ENCODE assay signal across 1 cellular context in the genomic region with DNA sequence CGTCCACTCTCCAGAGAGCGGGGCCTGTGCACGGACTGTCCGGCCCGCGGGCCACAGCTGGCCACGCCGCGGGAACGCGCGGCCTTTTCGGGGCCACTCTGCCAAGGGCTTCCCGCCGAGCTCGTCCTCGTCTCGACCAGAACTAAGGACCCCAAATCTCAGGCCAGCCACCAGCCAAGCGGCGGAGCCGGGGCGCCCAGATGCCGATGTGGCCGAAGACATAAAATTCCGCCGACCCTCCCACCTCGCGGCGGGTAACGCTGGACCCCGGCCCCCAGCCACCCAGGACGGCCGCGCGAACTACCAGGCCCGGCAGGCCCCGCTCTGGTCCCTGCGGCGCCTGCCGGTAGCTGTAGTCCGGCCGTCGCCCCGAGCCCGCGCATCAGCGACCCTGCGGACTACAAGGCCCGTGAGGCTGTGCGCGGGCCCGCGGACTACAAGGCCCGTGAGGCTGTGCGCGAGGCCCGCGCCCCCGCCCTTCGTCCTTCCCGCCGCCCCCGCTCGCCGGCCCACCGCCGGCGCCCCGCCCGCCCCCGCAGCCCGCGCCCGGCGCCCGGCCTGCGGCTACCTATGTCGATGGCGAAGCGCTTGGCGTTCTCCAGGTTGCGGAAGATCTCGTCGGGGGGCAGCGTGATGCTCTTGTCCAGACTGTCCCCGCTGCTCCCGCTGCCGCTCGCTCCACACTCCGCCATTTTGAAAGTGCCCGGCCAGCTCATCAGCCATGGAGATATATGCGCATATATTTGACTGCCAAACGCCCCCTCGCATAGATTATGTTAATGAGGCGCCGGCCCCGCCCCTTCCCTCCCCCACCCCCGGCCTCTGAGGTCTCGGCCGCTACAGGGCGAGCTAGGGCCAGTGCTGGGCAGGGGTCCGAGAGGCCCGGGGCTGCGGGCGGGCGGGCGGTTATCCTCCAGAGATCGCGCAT.
A peak's percentile ranks its signal among the peaks of the same experiment; 100 is the strongest.
TF ChIP-seq lines count a peak whose summit lies in the region.

A gene (minus strand): TSS at position 701 of the 928 bp plus-strand sequence. CDS start 9 bp downstream, at position 692.

TF ChIP-seq in K562, 482 proteins besides CTCF, POLR2A, EP300 and RAD21 (continued from another document and continues in another):
- TF ChIP-seq, protein P1, sequence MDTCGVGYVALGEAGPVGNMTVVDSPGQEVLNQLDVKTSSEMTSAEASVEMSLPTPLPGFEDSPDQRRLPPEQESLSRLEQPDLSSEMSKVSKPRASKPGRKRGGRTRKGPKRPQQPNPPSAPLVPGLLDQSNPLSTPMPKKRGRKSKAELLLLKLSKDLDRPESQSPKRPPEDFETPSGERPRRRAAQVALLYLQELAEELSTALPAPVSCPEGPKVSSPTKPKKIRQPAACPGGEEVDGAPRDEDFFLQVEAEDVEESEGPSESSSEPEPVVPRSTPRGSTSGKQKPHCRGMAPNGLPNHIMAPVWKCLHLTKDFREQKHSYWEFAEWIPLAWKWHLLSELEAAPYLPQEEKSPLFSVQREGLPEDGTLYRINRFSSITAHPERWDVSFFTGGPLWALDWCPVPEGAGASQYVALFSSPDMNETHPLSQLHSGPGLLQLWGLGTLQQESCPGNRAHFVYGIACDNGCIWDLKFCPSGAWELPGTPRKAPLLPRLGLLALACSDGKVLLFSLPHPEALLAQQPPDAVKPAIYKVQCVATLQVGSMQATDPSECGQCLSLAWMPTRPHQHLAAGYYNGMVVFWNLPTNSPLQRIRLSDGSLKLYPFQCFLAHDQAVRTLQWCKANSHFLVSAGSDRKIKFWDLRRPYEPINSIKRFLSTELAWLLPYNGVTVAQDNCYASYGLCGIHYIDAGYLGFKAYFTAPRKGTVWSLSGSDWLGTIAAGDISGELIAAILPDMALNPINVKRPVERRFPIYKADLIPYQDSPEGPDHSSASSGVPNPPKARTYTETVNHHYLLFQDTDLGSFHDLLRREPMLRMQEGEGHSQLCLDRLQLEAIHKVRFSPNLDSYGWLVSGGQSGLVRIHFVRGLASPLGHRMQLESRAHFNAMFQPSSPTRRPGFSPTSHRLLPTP (IDR thresholded peaks at IDR 0.05; ENCODE audit: borderline replicate concordance, extremely low read depth, insufficient read length): no peak
- TF ChIP-seq ZNF584 (CRISPR knock-in tag; IDR thresholded peaks at IDR 0.05; ENCODE audit: low read depth) (peak; percentile 98), HNRNPL (IDR thresholded peaks at IDR 0.05; ENCODE audit: low read depth, low read length) (0 out of 2 replicates have a peak, but pooled peaks have one; percentile 22), ZBTB1 (CRISPR knock-in tag; IDR thresholded peaks at IDR 0.05; ENCODE audit: borderline replicate concordance, low read depth) (no peak; the same call in 1 of the 2 replicates), ZNF717 (CRISPR knock-in tag; IDR thresholded peaks at IDR 0.05) (no peak), ZNF143 (CRISPR knock-in tag; IDR thresholded peaks at IDR 0.05) (peak; percentile 91), BACH1 (tag; IDR thresholded peaks at IDR 0.05) (peak; percentile 82; the same call in 1 of the 2 replicates), SIN3A (IDR thresholded peaks at IDR 0.05; ENCODE audit: borderline replicate concordance in 2 of 2, control insufficient read depth in 1 of 2, low read depth in 2 of 2, low read length in 2 of 2) (peak in 1 of 2 experiments; percentile 1; a peak in 2 of 4 replicates), ZNF239 (CRISPR knock-in tag; IDR thresholded peaks at IDR 0.05) (peak; percentile 82), ZNF444 (CRISPR knock-in tag; IDR thresholded peaks at IDR 0.05) (no peak), GATA2 (CRISPR knock-in tag; IDR thresholded peaks at IDR 0.05) (no peak), PHB (CRISPR knock-in tag; IDR thresholded peaks at IDR 0.05) (no peak), MIER1 (IDR thresholded peaks at IDR 0.05; ENCODE audit: low read depth) (no peak), PTBP1 (IDR thresholded peaks at IDR 0.05; ENCODE audit: low read depth, low read length) (no peak), CBFB (CRISPR knock-in tag; IDR thresholded peaks at IDR 0.05) (no peak), ZNF224 (CRISPR knock-in tag; IDR thresholded peaks at IDR 0.05) (no peak), NFE2 (IDR thresholded peaks at IDR 0.05; ENCODE audit: low read depth) (no peak), ZNF764 (CRISPR knock-in tag; IDR thresholded peaks at IDR 0.05; ENCODE audit: low read depth) (no peak), CEBPG (CRISPR knock-in tag; IDR thresholded peaks at IDR 0.05) (no peak), CEBPG (tag; conservative IDR thresholded peaks at IDR 0.05 in 1 of 2, IDR thresholded peaks at IDR 0.05 in 1 of 2) (no peak), L3MBTL2 (IDR thresholded peaks at IDR 0.05) (peak; percentile 84), ZC3H8 (IDR thresholded peaks at IDR 0.05) (no peak)
- TF ChIP-seq, protein P2, sequence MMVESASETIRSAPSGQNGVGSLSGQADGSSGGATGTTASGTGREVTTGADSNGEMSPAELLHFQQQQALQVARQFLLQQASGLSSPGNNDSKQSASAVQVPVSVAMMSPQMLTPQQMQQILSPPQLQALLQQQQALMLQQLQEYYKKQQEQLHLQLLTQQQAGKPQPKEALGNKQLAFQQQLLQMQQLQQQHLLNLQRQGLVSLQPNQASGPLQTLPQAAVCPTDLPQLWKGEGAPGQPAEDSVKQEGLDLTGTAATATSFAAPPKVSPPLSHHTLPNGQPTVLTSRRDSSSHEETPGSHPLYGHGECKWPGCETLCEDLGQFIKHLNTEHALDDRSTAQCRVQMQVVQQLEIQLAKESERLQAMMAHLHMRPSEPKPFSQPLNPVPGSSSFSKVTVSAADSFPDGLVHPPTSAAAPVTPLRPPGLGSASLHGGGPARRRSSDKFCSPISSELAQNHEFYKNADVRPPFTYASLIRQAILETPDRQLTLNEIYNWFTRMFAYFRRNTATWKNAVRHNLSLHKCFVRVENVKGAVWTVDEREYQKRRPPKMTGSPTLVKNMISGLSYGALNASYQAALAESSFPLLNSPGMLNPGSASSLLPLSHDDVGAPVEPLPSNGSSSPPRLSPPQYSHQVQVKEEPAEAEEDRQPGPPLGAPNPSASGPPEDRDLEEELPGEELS (CRISPR knock-in tag; IDR thresholded peaks at IDR 0.05; ENCODE audit: borderline replicate concordance): no peak
- TF ChIP-seq, protein P3, sequence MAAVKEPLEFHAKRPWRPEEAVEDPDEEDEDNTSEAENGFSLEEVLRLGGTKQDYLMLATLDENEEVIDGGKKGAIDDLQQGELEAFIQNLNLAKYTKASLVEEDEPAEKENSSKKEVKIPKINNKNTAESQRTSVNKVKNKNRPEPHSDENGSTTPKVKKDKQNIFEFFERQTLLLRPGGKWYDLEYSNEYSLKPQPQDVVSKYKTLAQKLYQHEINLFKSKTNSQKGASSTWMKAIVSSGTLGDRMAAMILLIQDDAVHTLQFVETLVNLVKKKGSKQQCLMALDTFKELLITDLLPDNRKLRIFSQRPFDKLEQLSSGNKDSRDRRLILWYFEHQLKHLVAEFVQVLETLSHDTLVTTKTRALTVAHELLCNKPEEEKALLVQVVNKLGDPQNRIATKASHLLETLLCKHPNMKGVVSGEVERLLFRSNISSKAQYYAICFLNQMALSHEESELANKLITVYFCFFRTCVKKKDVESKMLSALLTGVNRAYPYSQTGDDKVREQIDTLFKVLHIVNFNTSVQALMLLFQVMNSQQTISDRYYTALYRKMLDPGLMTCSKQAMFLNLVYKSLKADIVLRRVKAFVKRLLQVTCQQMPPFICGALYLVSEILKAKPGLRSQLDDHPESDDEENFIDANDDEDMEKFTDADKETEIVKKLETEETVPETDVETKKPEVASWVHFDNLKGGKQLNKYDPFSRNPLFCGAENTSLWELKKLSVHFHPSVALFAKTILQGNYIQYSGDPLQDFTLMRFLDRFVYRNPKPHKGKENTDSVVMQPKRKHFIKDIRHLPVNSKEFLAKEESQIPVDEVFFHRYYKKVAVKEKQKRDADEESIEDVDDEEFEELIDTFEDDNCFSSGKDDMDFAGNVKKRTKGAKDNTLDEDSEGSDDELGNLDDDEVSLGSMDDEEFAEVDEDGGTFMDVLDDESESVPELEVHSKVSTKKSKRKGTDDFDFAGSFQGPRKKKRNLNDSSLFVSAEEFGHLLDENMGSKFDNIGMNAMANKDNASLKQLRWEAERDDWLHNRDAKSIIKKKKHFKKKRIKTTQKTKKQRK (IDR thresholded peaks at IDR 0.05; ENCODE audit: borderline replicate concordance, low read depth, low read length): no peak
- TF ChIP-seq, protein P4, sequence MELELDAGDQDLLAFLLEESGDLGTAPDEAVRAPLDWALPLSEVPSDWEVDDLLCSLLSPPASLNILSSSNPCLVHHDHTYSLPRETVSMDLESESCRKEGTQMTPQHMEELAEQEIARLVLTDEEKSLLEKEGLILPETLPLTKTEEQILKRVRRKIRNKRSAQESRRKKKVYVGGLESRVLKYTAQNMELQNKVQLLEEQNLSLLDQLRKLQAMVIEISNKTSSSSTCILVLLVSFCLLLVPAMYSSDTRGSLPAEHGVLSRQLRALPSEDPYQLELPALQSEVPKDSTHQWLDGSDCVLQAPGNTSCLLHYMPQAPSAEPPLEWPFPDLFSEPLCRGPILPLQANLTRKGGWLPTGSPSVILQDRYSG (tag; conservative IDR thresholded peaks at IDR 0.05; ENCODE audit: low read depth): peak; percentile 84
- TF ChIP-seq, protein P5, sequence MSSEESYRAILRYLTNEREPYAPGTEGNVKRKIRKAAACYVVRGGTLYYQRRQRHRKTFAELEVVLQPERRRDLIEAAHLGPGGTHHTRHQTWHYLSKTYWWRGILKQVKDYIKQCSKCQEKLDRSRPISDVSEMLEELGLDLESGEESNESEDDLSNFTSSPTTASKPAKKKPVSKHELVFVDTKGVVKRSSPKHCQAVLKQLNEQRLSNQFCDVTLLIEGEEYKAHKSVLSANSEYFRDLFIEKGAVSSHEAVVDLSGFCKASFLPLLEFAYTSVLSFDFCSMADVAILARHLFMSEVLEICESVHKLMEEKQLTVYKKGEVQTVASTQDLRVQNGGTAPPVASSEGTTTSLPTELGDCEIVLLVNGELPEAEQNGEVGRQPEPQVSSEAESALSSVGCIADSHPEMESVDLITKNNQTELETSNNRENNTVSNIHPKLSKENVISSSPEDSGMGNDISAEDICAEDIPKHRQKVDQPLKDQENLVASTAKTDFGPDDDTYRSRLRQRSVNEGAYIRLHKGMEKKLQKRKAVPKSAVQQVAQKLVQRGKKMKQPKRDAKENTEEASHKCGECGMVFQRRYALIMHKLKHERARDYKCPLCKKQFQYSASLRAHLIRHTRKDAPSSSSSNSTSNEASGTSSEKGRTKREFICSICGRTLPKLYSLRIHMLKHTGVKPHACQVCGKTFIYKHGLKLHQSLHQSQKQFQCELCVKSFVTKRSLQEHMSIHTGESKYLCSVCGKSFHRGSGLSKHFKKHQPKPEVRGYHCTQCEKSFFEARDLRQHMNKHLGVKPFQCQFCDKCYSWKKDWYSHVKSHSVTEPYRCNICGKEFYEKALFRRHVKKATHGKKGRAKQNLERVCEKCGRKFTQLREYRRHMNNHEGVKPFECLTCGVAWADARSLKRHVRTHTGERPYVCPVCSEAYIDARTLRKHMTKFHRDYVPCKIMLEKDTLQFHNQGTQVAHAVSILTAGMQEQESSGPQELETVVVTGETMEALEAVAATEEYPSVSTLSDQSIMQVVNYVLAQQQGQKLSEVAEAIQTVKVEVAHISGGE (CRISPR knock-in tag; IDR thresholded peaks at IDR 0.05): peak in 1 of 3 experiments; percentile 90; a peak in 2 of 6 replicates
- TF ChIP-seq, protein P6, sequence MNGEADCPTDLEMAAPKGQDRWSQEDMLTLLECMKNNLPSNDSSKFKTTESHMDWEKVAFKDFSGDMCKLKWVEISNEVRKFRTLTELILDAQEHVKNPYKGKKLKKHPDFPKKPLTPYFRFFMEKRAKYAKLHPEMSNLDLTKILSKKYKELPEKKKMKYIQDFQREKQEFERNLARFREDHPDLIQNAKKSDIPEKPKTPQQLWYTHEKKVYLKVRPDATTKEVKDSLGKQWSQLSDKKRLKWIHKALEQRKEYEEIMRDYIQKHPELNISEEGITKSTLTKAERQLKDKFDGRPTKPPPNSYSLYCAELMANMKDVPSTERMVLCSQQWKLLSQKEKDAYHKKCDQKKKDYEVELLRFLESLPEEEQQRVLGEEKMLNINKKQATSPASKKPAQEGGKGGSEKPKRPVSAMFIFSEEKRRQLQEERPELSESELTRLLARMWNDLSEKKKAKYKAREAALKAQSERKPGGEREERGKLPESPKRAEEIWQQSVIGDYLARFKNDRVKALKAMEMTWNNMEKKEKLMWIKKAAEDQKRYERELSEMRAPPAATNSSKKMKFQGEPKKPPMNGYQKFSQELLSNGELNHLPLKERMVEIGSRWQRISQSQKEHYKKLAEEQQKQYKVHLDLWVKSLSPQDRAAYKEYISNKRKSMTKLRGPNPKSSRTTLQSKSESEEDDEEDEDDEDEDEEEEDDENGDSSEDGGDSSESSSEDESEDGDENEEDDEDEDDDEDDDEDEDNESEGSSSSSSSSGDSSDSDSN (IDR thresholded peaks at IDR 0.05; ENCODE audit: borderline replicate concordance in 1 of 2, low read depth in 2 of 2, low read length in 2 of 2): 0 out of 4 replicates have a peak, but pooled peaks of 1 of the 2 experiments have one; percentile 39
- TF ChIP-seq, protein P7, sequence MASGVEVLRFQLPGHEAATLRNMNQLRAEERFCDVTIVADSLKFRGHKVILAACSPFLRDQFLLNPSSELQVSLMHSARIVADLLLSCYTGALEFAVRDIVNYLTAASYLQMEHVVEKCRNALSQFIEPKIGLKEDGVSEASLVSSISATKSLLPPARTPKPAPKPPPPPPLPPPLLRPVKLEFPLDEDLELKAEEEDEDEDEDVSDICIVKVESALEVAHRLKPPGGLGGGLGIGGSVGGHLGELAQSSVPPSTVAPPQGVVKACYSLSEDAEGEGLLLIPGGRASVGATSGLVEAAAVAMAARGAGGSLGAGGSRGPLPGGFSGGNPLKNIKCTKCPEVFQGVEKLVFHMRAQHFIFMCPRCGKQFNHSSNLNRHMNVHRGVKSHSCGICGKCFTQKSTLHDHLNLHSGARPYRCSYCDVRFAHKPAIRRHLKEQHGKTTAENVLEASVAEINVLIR (CRISPR knock-in tag; IDR thresholded peaks at IDR 0.05): peak; percentile 76
- TF ChIP-seq, protein P8, sequence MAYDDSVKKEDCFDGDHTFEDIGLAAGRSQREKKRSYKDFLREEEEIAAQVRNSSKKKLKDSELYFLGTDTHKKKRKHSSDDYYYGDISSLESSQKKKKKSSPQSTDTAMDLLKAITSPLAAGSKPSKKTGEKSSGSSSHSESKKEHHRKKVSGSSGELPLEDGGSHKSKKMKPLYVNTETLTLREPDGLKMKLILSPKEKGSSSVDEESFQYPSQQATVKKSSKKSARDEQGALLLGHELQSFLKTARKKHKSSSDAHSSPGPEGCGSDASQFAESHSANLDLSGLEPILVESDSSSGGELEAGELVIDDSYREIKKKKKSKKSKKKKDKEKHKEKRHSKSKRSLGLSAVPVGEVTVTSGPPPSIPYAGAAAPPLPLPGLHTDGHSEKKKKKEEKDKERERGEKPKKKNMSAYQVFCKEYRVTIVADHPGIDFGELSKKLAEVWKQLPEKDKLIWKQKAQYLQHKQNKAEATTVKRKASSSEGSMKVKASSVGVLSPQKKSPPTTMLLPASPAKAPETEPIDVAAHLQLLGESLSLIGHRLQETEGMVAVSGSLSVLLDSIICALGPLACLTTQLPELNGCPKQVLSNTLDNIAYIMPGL (CRISPR knock-in tag; IDR thresholded peaks at IDR 0.05): no peak
